ENCODE assay signal across 33 cellular contexts in genomic region chr5:55892479-55892878, GRCh38. TPM values are rescaled to one million over a fixed set of nuclear protein-coding genes. Genes with fewer than 3 reads are reported as not detected.
"Had no signal": no experiment of that assay in that cellular context is flagged by ENCODE, and none has a peak within 500 bp of the region (broad histone marks: within the 10 kb centered on the region; RNA-seq: fewer than 3 reads in every experiment).

No MANE protein-coding gene starts in this region.

- H3K27ac Mint-ChIP-seq: stimulated activated effector memory CD8-positive, alpha-beta T cell treated with anti-CD3 and anti-CD28 coated beads, Interleukin-12 subunit alpha, Interleukin-12 subunit beta, amount 100 ng/mL, for 72 hours; stimulated activated memory B cell treated with anti-CD40 and anti-IgM and Interleukin-4, amounts not matched to agents 10 μg/mL and 1 μg/mL and 100 μg/mL, for 72 hours; stimulated activated naive B cell treated with anti-CD40 and anti-IgM and Interleukin-4, amounts not matched to agents 10 μg/mL and 1 μg/mL and 100 μg/mL, for 72 hours; stimulated activated naive CD8-positive, alpha-beta T cell treated with anti-CD3 and anti-CD28 coated beads, Interleukin-15, amount 100 ng/mL, for 72 hours; stimulated activated naive CD8-positive, alpha-beta T cell treated with anti-CD3 and anti-CD28 coated beads, Interleukin-15, Interleukin-2, amounts not matched to agents 100 ng/mL and 50 ng/mL, for 24 hours; type B pancreatic cell had no signal

- H3K4me3 Mint-ChIP-seq: stimulated activated effector memory CD8-positive, alpha-beta T cell treated with anti-CD3 and anti-CD28 coated beads, Interleukin-12 subunit alpha, Interleukin-12 subunit beta, amount 100 ng/mL, for 72 hours; stimulated activated memory B cell treated with anti-CD40 and anti-IgM and Interleukin-4, amounts not matched to agents 10 μg/mL and 1 μg/mL and 100 μg/mL, for 72 hours; stimulated activated naive B cell treated with anti-CD40 and anti-IgM and Interleukin-4, amounts not matched to agents 10 μg/mL and 1 μg/mL and 100 μg/mL, for 72 hours; stimulated activated naive CD8-positive, alpha-beta T cell treated with anti-CD3 and anti-CD28 coated beads, Interleukin-15, amount 100 ng/mL, for 72 hours; stimulated activated naive CD8-positive, alpha-beta T cell treated with anti-CD3 and anti-CD28 coated beads, Interleukin-15, Interleukin-2, amounts not matched to agents 100 ng/mL and 50 ng/mL, for 24 hours; type B pancreatic cell had no signal

- H3K27ac ChIP-seq: stomach, suprapubic skin, testis, thoracic aorta, thyroid gland, tibial artery, tibial nerve, transverse colon, upper lobe of left lung, upper lobe of right lung, uterus, vagina had no signal

- H3K27me3 Mint-ChIP-seq: stimulated activated naive CD8-positive, alpha-beta T cell treated with anti-CD3 and anti-CD28 coated beads, Interleukin-15, amount 100 ng/mL, for 72 hours; type B pancreatic cell had no signal

- H3K9me3 ChIP-seq: stomach, suprapubic skin, testis, thoracic aorta, thyroid gland, tibial artery, transverse colon, upper lobe of left lung, upper lobe of right lung, uterus, vagina had no signal

- H3K27me3 ChIP-seq: stomach, suprapubic skin, testis, thyroid gland, tibial artery, tibial nerve, transverse colon, upper lobe of left lung, upper lobe of right lung, uterus, vagina had no signal

- FAIRE-seq: urothelium cell line had no signal

- DNase-seq: stimulated activated CD4-positive, alpha-beta T cell treated with anti-CD3 and anti-CD28 coated beads, Interleukin-2, amount 100 ng/mL, for 48 hours; stimulated activated CD4-positive, alpha-beta T cell treated with anti-CD3 and anti-CD28 coated beads, Interleukin-4, amount 100 ng/mL, for 1 hour; stimulated activated CD4-positive, alpha-beta T cell treated with anti-CD3 and anti-CD28 coated beads, Interleukin-4, amount 100 ng/mL, for 24 hours; stimulated activated CD4-positive, alpha-beta T cell treated with anti-CD3 and anti-CD28 coated beads, Interleukin-4, amount 100 ng/mL, for 4 hours; stimulated activated CD8-positive, alpha-beta memory T cell treated with anti-CD3 and anti-CD28 coated beads, Interleukin-4, amount 100 ng/mL, for 48 hours; stimulated activated naive B cell treated with anti-CD40 and anti-IgM and Interleukin-4, amounts not matched to agents 10 μg/mL and 1 μg/mL and 100 μg/mL, for 72 hours; stimulated activated naive CD4-positive, alpha-beta T cell; stimulated activated naive CD4-positive, alpha-beta T cell treated with Interleukin-2 at 50 U/mL for 16 hours; stimulated activated naive CD8-positive, alpha-beta T cell treated with anti-CD3 and anti-CD28 coated beads, Interleukin-15, amount 100 ng/mL, for 72 hours; stimulated activated naive CD8-positive, alpha-beta T cell treated with anti-CD3 and anti-CD28 coated beads, Interleukin-15, Interleukin-2, amounts not matched to agents 100 U/mL and 50 U/mL, for 24 hours; stomach; substantia nigra; testis; thyroid gland; tibial artery; transverse colon; trophoblast cell; upper lobe of left lung; upper lobe of right lung; uterus had no signal

- H3K9me3 Mint-ChIP-seq: stimulated activated effector memory CD8-positive, alpha-beta T cell treated with anti-CD3 and anti-CD28 coated beads, Interleukin-12 subunit alpha, Interleukin-12 subunit beta, amount 100 ng/mL, for 72 hours; stimulated activated memory B cell treated with anti-CD40 and anti-IgM and Interleukin-4, amounts not matched to agents 10 μg/mL and 1 μg/mL and 100 μg/mL, for 72 hours; stimulated activated naive CD8-positive, alpha-beta T cell treated with anti-CD3 and anti-CD28 coated beads, Interleukin-15, amount 100 ng/mL, for 72 hours; stimulated activated naive CD8-positive, alpha-beta T cell treated with anti-CD3 and anti-CD28 coated beads, Interleukin-15, Interleukin-2, amounts not matched to agents 100 ng/mL and 50 ng/mL, for 24 hours; type B pancreatic cell had no signal

- H3K4me3 ChIP-seq: stomach, suprapubic skin, testis, thoracic aorta, thyroid gland, tibial artery, tibial nerve, transverse colon, upper lobe of left lung, upper lobe of right lung, uterus, vagina had no signal

- H3K4me1 ChIP-seq: stomach, testis, thyroid gland, transverse colon, upper lobe of right lung, uterus had no signal

- H3K36me3 ChIP-seq: stomach, suprapubic skin, thoracic aorta, thyroid gland, tibial artery, tibial nerve, transverse colon, upper lobe of left lung, upper lobe of right lung, uterus, vagina had no signal

- ATAC-seq: stimulated activated effector memory CD8-positive, alpha-beta T cell treated with anti-CD3 and anti-CD28 coated beads, Interleukin-12 subunit alpha, Interleukin-12 subunit beta, amount 100 ng/mL, for 72 hours; stimulated activated memory B cell treated with anti-CD40 and anti-IgM and Interleukin-4, amounts not matched to agents 10 μg/mL and 1 μg/mL and 100 μg/mL, for 72 hours; stimulated activated naive B cell treated with anti-CD40 and anti-IgM and Interleukin-4, amounts not matched to agents 10 μg/mL and 1 μg/mL and 100 μg/mL, for 72 hours; stimulated activated naive CD8-positive, alpha-beta T cell treated with anti-CD3 and anti-CD28 coated beads, Interleukin-15, amount 100 ng/mL, for 72 hours; stimulated activated naive CD8-positive, alpha-beta T cell treated with anti-CD3 and anti-CD28 coated beads, Interleukin-15, Interleukin-2, amounts not matched to agents 100 U/mL and 50 U/mL, for 24 hours; upper lobe of right lung had no signal

- H3K36me3 Mint-ChIP-seq: stimulated activated memory B cell treated with anti-CD40 and anti-IgM and Interleukin-4, amounts not matched to agents 10 μg/mL and 1 μg/mL and 100 μg/mL, for 72 hours; stimulated activated naive B cell treated with anti-CD40 and anti-IgM and Interleukin-4, amounts not matched to agents 10 μg/mL and 1 μg/mL and 100 μg/mL, for 72 hours; type B pancreatic cell had no signal

RNA-seq across cellular contexts. Expression of gene IL31RA, which starts 41.3 kb away (rescaled TPM):
- total RNA-seq: subcutaneous adipose tissue, temporal lobe, thyroid gland, transverse colon, ureter, vagina had no signal
- polyA plus RNA-seq: stomach, urinary bladder had no signal
